Comparison of ENCODE assay signal across 8 cellular contexts in genomic region chr16:351804-352520, GRCh38. TPM values are rescaled to one million over a fixed set of nuclear protein-coding genes. Genes with fewer than 3 reads are reported as not detected.
DNase-seq lines count a peak whose midpoint lies in the region; ATAC-seq and TF ChIP-seq lines count a peak whose summit lies in the region.

No MANE protein-coding gene starts in this region.

- ATAC-seq in GM18858 (IDR thresholded peaks at IDR 0.05; ENCODE audit: unreplicated experiment) (peak; percentile 13), HG03159 (IDR thresholded peaks at IDR 0.05; ENCODE audit: unreplicated experiment) (peak; percentile 34), activated B cell treated with CpG ODN at 0.5 μM for 24 hours (ENCODE audit: low read depth) (peak; percentile 12), foreskin keratinocyte (peak; percentile 28)

- WGBS in trophoblast cell (ENCODE audit: extremely low coverage, insufficient coverage, insufficient read length) = no CpG with 5 or more reads among the region's 95 CpGs

- H3K9ac ChIP-seq in trophoblast cell (ENCODE audit: low read length) = peak overlapping the region; percentile 77

- CTCF ChIA-PET in AG04450 (lab: Charles Lee) = interaction anchor here (0.6 to 1.3 kb wide), 5 partner anchors 15 to 256 kb away, joined by 3 to 4 read pairs (median 3); no protein-coding TSS in a partner anchor
- CTCF ChIA-PET in activated B cell treated with CpG ODN at 0.5 μM for 24 hours (lab: Charles Lee) = interaction anchor here (1.2 to 1.7 kb wide), 2 partner anchors 49 to 245 kb away, joined by 3 to 5 read pairs; no protein-coding TSS in a partner anchor

- intact Hi-C loops in activated B cell treated with CpG ODN at 0.5 μM for 24 hours (cut with micrococcal nuclease) = loop anchor here (1.0 to 2.0 kb wide), 6 partner anchors 49 to 237 kb away; partner anchors contain the start of genes CAPN15, DECR2, LUC7L and RAB11FIP3

- peaks cover 6% of the 10 kb centered on the region for H3K79me1 ChIP-seq in trophoblast cell (ENCODE audit: low read length)

- no peaks in the 10 kb centered on the region for H3K9me3 Mint-ChIP-seq in activated B cell treated with CpG ODN at 0.5 μM for 24 hours

- H3K36me3 Mint-ChIP-seq in activated B cell treated with CpG ODN at 0.5 μM for 24 hours (ENCODE audit: low read depth) = peaks cover 15% of the 10 kb centered on the region

- peak overlapping the region; percentile 17 for H3K18ac ChIP-seq in trophoblast cell (ENCODE audit: low read length)

- H3K27me3 ChIP-seq in AG04450 (ENCODE audit: control insufficient read depth, insufficient read depth, low read length) (no peaks in the 10 kb centered on the region), foreskin keratinocyte (no peaks in the 10 kb centered on the region), trophoblast cell (ENCODE audit: insufficient read depth, low read length) (no peaks in the 10 kb centered on the region)

- peak overlapping the region; percentile 77 for H3K27ac Mint-ChIP-seq in activated B cell treated with CpG ODN at 0.5 μM for 24 hours

- no peak overlapping the region for H2BK12ac ChIP-seq in trophoblast cell (ENCODE audit: low read length)

- no peak overlapping the region for H2AK5ac ChIP-seq in trophoblast cell (ENCODE audit: low read length)

- POLR2A ChIA-PET in AG04450 (lab: Yijun Ruan, JAX) = interaction anchor here (0.6 to 1.0 kb wide), 7 partner anchors 10 to 240 kb away, joined by 3 to 4 read pairs (median 3); partner anchors contain the start of genes LUC7L and MRPL28
- POLR2A ChIA-PET in activated B cell treated with CpG ODN at 0.5 μM for 24 hours (lab: Charles Lee) = interaction anchor here (0.6 to 2.4 kb wide), 16 partner anchors 10 to 275 kb away, joined by 3 to 27 read pairs (median 4); partner anchors contain the start of genes DECR2, FAM234A, LUC7L and MRPL28

- no peak overlapping the region for H3K23ac ChIP-seq in trophoblast cell (ENCODE audit: low read length)

- H3K4me3 ChIP-seq in AG04450 (ENCODE audit: low read depth, low read length) (peak overlapping the region; percentile 72), trophoblast cell (ENCODE audit: low read depth, low read length) (peak overlapping the region; percentile 77)

- H2AFZ ChIP-seq in trophoblast cell (ENCODE audit: insufficient read depth, low read length, poor library complexity) = peak overlapping the region; percentile 56

- H4K91ac ChIP-seq in trophoblast cell (ENCODE audit: low read depth, low read length) = peak overlapping the region; percentile 4

- H3K4me3 Mint-ChIP-seq in activated B cell treated with CpG ODN at 0.5 μM for 24 hours = peak overlapping the region; percentile 85

- H3K4me2 ChIP-seq in trophoblast cell (ENCODE audit: low read length) = peak overlapping the region; percentile 69

- peaks cover 40% of the 10 kb centered on the region for H3K4me1 Mint-ChIP-seq in activated B cell treated with CpG ODN at 0.5 μM for 24 hours

- DNase-seq in AG04450 (ENCODE audit: low read depth, low spot score) = no peak
- DNase-seq in activated B cell treated with CpG ODN at 0.5 μM for 24 hours = no peak
- DNase-seq in foreskin keratinocyte = no peak
- DNase-seq in trophoblast cell = no peak
- no peak for DNase-seq in KBM-7
- DNase-seq in KG1 (lab: John Stamatoyannopoulos, UW) = no peak

- no peaks in the 10 kb centered on the region; the same call in 1 of the 2 replicates for H3K9me3 ChIP-seq in AG04450 (ENCODE audit: control insufficient read depth, insufficient read depth, low read length)
- H3K9me3 ChIP-seq in trophoblast cell (ENCODE audit: insufficient read depth, low read depth, low read length) = peaks cover 1% of the 10 kb centered on the region

- H4K8ac ChIP-seq in trophoblast cell (ENCODE audit: low read depth, low read length) = peak overlapping the region; percentile 32

- H3K27me3 Mint-ChIP-seq in activated B cell treated with CpG ODN at 0.5 μM for 24 hours = no peaks in the 10 kb centered on the region

- in situ Hi-C loops in KBM-7 (cut with MboI; ENCODE audit: low pct_unique_long_range_greater_than_20kb, low sequenced_read_pairs) = no loop called here

- no peak overlapping the region for H2BK5ac ChIP-seq in trophoblast cell (ENCODE audit: low read depth, low read length, poor library complexity)

- H3K4me1 ChIP-seq in foreskin keratinocyte (peaks cover 8% of the 10 kb centered on the region), trophoblast cell (ENCODE audit: control insufficient read depth in 1 of 2, insufficient read depth in 2 of 2, low read length in 2 of 2) (peaks cover 4% of the 10 kb centered on the region in 2 experiments)

- TF ChIP-seq CTCF in AG04450 (IDR thresholded peaks at IDR 0.05; ENCODE audit: low read depth, low read length) = no peak
- TF ChIP-seq CTCF in activated B cell treated with CpG ODN at 0.5 μM for 24 hours (IDR thresholded peaks at IDR 0.05) = no peak
- no peak for TF ChIP-seq CTCF in foreskin keratinocyte (conservative IDR thresholded peaks at IDR 0.05)

- H3K27ac ChIP-seq in AG04450 (ENCODE audit: low read depth, low read length) (no peak overlapping the region), foreskin keratinocyte (peak overlapping the region; percentile 57), trophoblast cell (ENCODE audit: low read depth, low read length) (no peak overlapping the region)

- peak overlapping the region; percentile 51 for H4K12ac ChIP-seq in trophoblast cell (ENCODE audit: low read depth, low read length)

- no peak overlapping the region for H3K14ac ChIP-seq in trophoblast cell (ENCODE audit: low read length)

- peak overlapping the region; percentile 77 for H3K4ac ChIP-seq in trophoblast cell (ENCODE audit: low read depth, low read length)

- H2BK120ac ChIP-seq in trophoblast cell (ENCODE audit: insufficient read depth, low read length, poor library complexity) = peak overlapping the region; percentile 11

- peaks cover 5% of the 10 kb centered on the region for H3K79me2 ChIP-seq in trophoblast cell (ENCODE audit: control insufficient read depth, insufficient read depth, low read length, poor library complexity)

- H3K36me3 ChIP-seq in trophoblast cell (ENCODE audit: control insufficient read depth in 1 of 2, insufficient read depth in 2 of 2, low read length in 2 of 2) = peaks cover 0 to 3% of the 10 kb centered on the region in 2 experiments

RNA-seq across cellular contexts. Expression of gene AXIN1, which starts 0.6 kb away (rescaled TPM):
- 3.5 and 4.7 TPM in 2 replicates for polyA plus RNA-seq in AG04450 (2011; rRNA removed)
- 3.9 and 4.3 TPM in 2 replicates for polyA minus RNA-seq in AG04450 (2011; rRNA and poly(A)+ RNA removed)
- total RNA-seq in activated B cell treated with CpG ODN at 0.5 μM for 24 hours = 27.9 and 30.6 TPM in 2 replicates
- total RNA-seq in foreskin keratinocyte = 28.4 and 31.3 TPM in 2 replicates
- 19.2 and 21.5 TPM in 2 replicates for polyA plus RNA-seq in foreskin keratinocyte
- 11.9 and 12.9 TPM in 2 replicates for polyA plus RNA-seq in trophoblast cell (2013)

RNA-seq across cellular contexts. Expression of gene MRPL28, which starts 18.4 kb away (rescaled TPM):
- polyA plus RNA-seq in AG04450 (2011; rRNA removed) (144 and 157 TPM in 2 replicates), foreskin keratinocyte (218 and 222 TPM in 2 replicates)
- 32.7 and 46.2 TPM in 2 replicates for polyA minus RNA-seq in AG04450 (2011; rRNA and poly(A)+ RNA removed)
- total RNA-seq in activated B cell treated with CpG ODN at 0.5 μM for 24 hours (82.4 and 87.3 TPM in 2 replicates), foreskin keratinocyte (125 and 132 TPM in 2 replicates)
- polyA plus RNA-seq in trophoblast cell (2013) = 61.1 and 61.4 TPM in 2 replicates

RNA-seq across cellular contexts. Expression of gene PGAP6, which starts 29.8 kb away (rescaled TPM):
- polyA plus RNA-seq in AG04450 (2011; rRNA removed) (40.8 and 68.0 TPM in 2 replicates), foreskin keratinocyte (32.5 and 34.2 TPM in 2 replicates)
- polyA minus RNA-seq in AG04450 (2011; rRNA and poly(A)+ RNA removed) = 56.0 and 96.7 TPM in 2 replicates
- total RNA-seq in activated B cell treated with CpG ODN at 0.5 μM for 24 hours (38.4 and 44.5 TPM in 2 replicates), foreskin keratinocyte (37.7 and 44.5 TPM in 2 replicates)
- 80.1 and 80.9 TPM in 2 replicates for polyA plus RNA-seq in trophoblast cell (2013)

RNA-seq across cellular contexts. Expression of gene NME4, which starts 45.0 kb away (rescaled TPM):
- polyA plus RNA-seq in AG04450 (2011; rRNA removed) = 156 and 198 TPM in 2 replicates
- 79.2 and 129 TPM in 2 replicates for polyA minus RNA-seq in AG04450 (2011; rRNA and poly(A)+ RNA removed)
- 29.9 and 32.9 TPM in 2 replicates for total RNA-seq in activated B cell treated with CpG ODN at 0.5 μM for 24 hours
- total RNA-seq in foreskin keratinocyte = 143 and 154 TPM in 2 replicates
- polyA plus RNA-seq in foreskin keratinocyte = 266 and 269 TPM in 2 replicates
- polyA plus RNA-seq in trophoblast cell (2013) = 175 and 192 TPM in 2 replicates

RNA-seq across cellular contexts. Expression of gene DECR2, which starts 49.7 kb away (rescaled TPM):
- polyA plus RNA-seq in AG04450 (2011; rRNA removed) = 11.6 and 16.0 TPM in 2 replicates
- 7.1 and 10.6 TPM in 2 replicates for polyA minus RNA-seq in AG04450 (2011; rRNA and poly(A)+ RNA removed)
- total RNA-seq in activated B cell treated with CpG ODN at 0.5 μM for 24 hours = 4.4 and 6.7 TPM in 2 replicates
- total RNA-seq in foreskin keratinocyte = 10.5 and 13.8 TPM in 2 replicates
- 12.7 and 15.9 TPM in 2 replicates for polyA plus RNA-seq in foreskin keratinocyte
- 13.6 TPM in 2 replicates for polyA plus RNA-seq in trophoblast cell (2013)
